In genomic region chr11:574031-574565, GRCh38 we compare ENCODE assay signal across 7 cellular contexts. TPM values are rescaled to one million over a fixed set of nuclear protein-coding genes. Genes with fewer than 3 reads are reported as not detected.
A peak's percentile ranks its signal among the peaks of the same experiment; 100 is the strongest.
DNase-seq lines count a peak whose midpoint lies in the region; ATAC-seq, FAIRE-seq and TF ChIP-seq lines count a peak whose summit lies in the region.
"Not testable (repeated sequence)": the region's sequence is repeated elsewhere in the genome, so short reads cannot be mapped to it uniquely, and the experiment has no call there.
"Had no signal": no experiment of that assay in that cellular context is flagged by ENCODE, and none has a peak within 500 bp of the region (broad histone marks: within the 10 kb centered on the region; RNA-seq: fewer than 3 reads in every experiment).

No MANE protein-coding gene starts in this region.

- not testable (repeated sequence) for FAIRE-seq in H1 (lab: Jason Lieb, UNC)

- DNase-seq in GM23248; PC-3; activated T-helper 1 cell treated with anti-CD3 and anti-CD28 coated beads, Interleukin-12 subunit alpha, Interleukin-12 subunit beta, Interleukin-2, Interleukin-4 antibody, amounts not matched to agents 30 ng/mL and 10 ng/mL and 1 ng/mL, durations not matched to agents 14 hours and 24 hours and 36 hours (ENCODE audit: low spot score); H1 (ENCODE audit: low read depth in 1 of 2, low spot score in 2 of 2); mesothelial cell of epicardium (ENCODE audit: low spot score in 2 of 2, unreplicated experiment in 2 of 2); suprapubic skin (ENCODE audit: low spot score in 2 of 2): not testable (repeated sequence)

- not testable (repeated sequence) for H3K14ac ChIP-seq in H1 (ENCODE audit: insufficient read length)

- H2BK20ac ChIP-seq in H1 (ENCODE audit: low read length) = not testable (repeated sequence)

- H3K4me1 ChIP-seq in GM23248 (ENCODE audit: insufficient read depth) (peaks cover 23% of the 10 kb centered on the region), PC-3 (ENCODE audit: insufficient read depth, low read length) (peaks cover 25% of the 10 kb centered on the region), H1 (replicated peaks in 1 of 4; ENCODE audit: control insufficient read depth in 3 of 4, insufficient read depth in 4 of 4, low read length in 3 of 4) (peaks cover 6 to 26% (median 16%) of the 10 kb centered on the region in 4 experiments), suprapubic skin (peaks cover 52% of the 10 kb centered on the region)

- not testable (repeated sequence) for H3K27ac ChIP-seq in GM23248; PC-3 (ENCODE audit: low read length); H1 (ENCODE audit: low read depth, low read length); suprapubic skin

- H3K4me1 Mint-ChIP-seq in activated T-helper 1 cell treated with anti-CD3 and anti-CD28 coated beads, Interleukin-12 subunit alpha, Interleukin-12 subunit beta, Interleukin-2, Interleukin-4 antibody, amounts not matched to agents 30 ng/mL and 10 ng/mL and 1 ng/mL, durations not matched to agents 14 hours and 24 hours and 36 hours (ENCODE audit: low read depth) = peaks cover 29% of the 10 kb centered on the region
- peaks cover 48% of the 10 kb centered on the region for H3K4me1 Mint-ChIP-seq in mesothelial cell of epicardium

- not testable (repeated sequence) for H3K36me3 ChIP-seq in GM23248 (ENCODE audit: low read depth); PC-3 (ENCODE audit: low read depth, low read length); H1 (ENCODE audit: control insufficient read depth in 2 of 4, insufficient read depth in 4 of 4, low read length in 3 of 4); suprapubic skin

- not testable (repeated sequence) for H4K91ac ChIP-seq in H1 (replicated peaks; ENCODE audit: insufficient read length, low read length)

- ATAC-seq in PC-3 = not testable (repeated sequence)

- H3K4me3 ChIP-seq in GM23248 (0 out of 2 replicates have a peak overlapping the region, but pooled peaks have one; percentile 5), PC-3 (ENCODE audit: low read length) (peak overlapping the region; percentile 97; the same call in 1 of the 2 replicates), H1 (ENCODE audit: extremely low read depth in 1 of 4, insufficient read depth in 2 of 4, low read depth in 3 of 4, low read length in 4 of 4) (peak overlapping the region in 1 of 4 experiments; percentile 72; a peak in 1 of 8 replicates), suprapubic skin (peak overlapping the region; percentile 95)

- H4K5ac ChIP-seq in H1 (ENCODE audit: insufficient read length, low read depth, low read length) = not testable (repeated sequence)

- H3K4me2 ChIP-seq in GM23248 (ENCODE audit: unreplicated experiment) (peak overlapping the region; percentile 8), PC-3 (ENCODE audit: low read length) (peak overlapping the region; percentile 99), H1 (ENCODE audit: insufficient read depth in 1 of 2, low read depth in 2 of 2, low read length in 2 of 2) (peak overlapping the region; percentile 33 to 99; a peak in 2 of 4 replicates)

- intact Hi-C loops in PC-3 (cut with micrococcal nuclease) = not testable (repeated sequence)
- intact Hi-C loops in activated T-helper 1 cell treated with anti-CD3 and anti-CD28 coated beads, Interleukin-12 subunit alpha, Interleukin-12 subunit beta, Interleukin-2, Interleukin-4 antibody, amounts not matched to agents 30 ng/mL and 10 ng/mL and 1 ng/mL, durations not matched to agents 14 hours and 24 hours and 36 hours (cut with micrococcal nuclease) = loop anchor here (2.0 kb wide), 1 partner anchor 167 kb away; no protein-coding TSS in a partner anchor

- H2AK5ac ChIP-seq in H1 (ENCODE audit: low read depth, low read length) = not testable (repeated sequence)

- TF ChIP-seq CTCF in PC-3 (conservative IDR thresholded peaks at IDR 0.05; ENCODE audit: low read depth, low read length); H1 (IDR thresholded peaks at IDR 0.05; ENCODE audit: control extremely low read depth in 1 of 3, insufficient read depth in 1 of 3, low read depth in 1 of 3, low read length in 3 of 3); mesothelial cell of epicardium (IDR thresholded peaks at IDR 0.05; ENCODE audit: unreplicated experiment); suprapubic skin (IDR thresholded peaks at IDR 0.05): not testable (repeated sequence)

- not testable (repeated sequence) for TF ChIP-seq POLR2A in H1 (IDR thresholded peaks at IDR 0.05; ENCODE audit: control extremely low read depth in 1 of 2, low read depth in 2 of 2, low read length in 2 of 2); suprapubic skin (IDR thresholded peaks at IDR 0.05)

- H3K27me3 ChIP-seq in GM23248 (replicated peaks; ENCODE audit: insufficient read depth); PC-3 (ENCODE audit: low read length); suprapubic skin: not testable (repeated sequence)
- H3K27me3 ChIP-seq in H1 (replicated peaks in 1 of 4; ENCODE audit: control insufficient read depth in 3 of 4, extremely low read depth in 1 of 4, insufficient read depth in 3 of 4, low read length in 3 of 4) = peaks cover 8 to 17% (median 14%) of the 10 kb centered on the region in 4 experiments

- H2BK120ac ChIP-seq in H1 (replicated peaks; ENCODE audit: low read depth, low read length) = not testable (repeated sequence)

- not testable (repeated sequence) for TF ChIP-seq RAD21 in H1 (IDR thresholded peaks at IDR 0.05 in 1 of 2, conservative IDR thresholded peaks at IDR 0.05 in 1 of 2; ENCODE audit: low read depth in 2 of 2, low read length in 2 of 2)

- not testable (repeated sequence) for H3K56ac ChIP-seq in H1 (replicated peaks; ENCODE audit: insufficient read length, low read depth, low read length)

- WGBS in GM23248 (ENCODE audit: low coverage in 1 of 2, low lambda C conversion rate in 2 of 2, missing lambda C conversion rate in 2 of 2), 2 experiments = 43 to 44% methylated on average over 14 of the region's 14 CpGs
- WGBS in H1 (ENCODE audit: extremely low coverage in 1 of 2, insufficient coverage in 1 of 2, insufficient read length in 1 of 2, insufficient replicate concordance in 2 of 2, low coverage in 1 of 2, low lambda C conversion rate in 2 of 2, missing lambda C conversion rate in 1 of 2), 2 experiments = 81% methylated on average over 14 of the region's 14 CpGs; no CpG with 5 or more reads in 1 of the 2 experiments
- 48% methylated on average over 14 of the region's 14 CpGs for WGBS in suprapubic skin

- H3K27me3 Mint-ChIP-seq in activated T-helper 1 cell treated with anti-CD3 and anti-CD28 coated beads, Interleukin-12 subunit alpha, Interleukin-12 subunit beta, Interleukin-2, Interleukin-4 antibody, amounts not matched to agents 30 ng/mL and 10 ng/mL and 1 ng/mL, durations not matched to agents 14 hours and 24 hours and 36 hours (ENCODE audit: insufficient read depth) = peaks cover 15% of the 10 kb centered on the region
- H3K27me3 Mint-ChIP-seq in mesothelial cell of epicardium (ENCODE audit: low read depth) = not testable (repeated sequence)

- H3K79me2 ChIP-seq in GM23248 (ENCODE audit: insufficient read depth) (peaks cover 24% of the 10 kb centered on the region), PC-3 (ENCODE audit: low read length) (peaks cover 38% of the 10 kb centered on the region), H1 (ENCODE audit: control insufficient read depth in 1 of 2, insufficient read depth in 2 of 2, low read length in 2 of 2) (peaks cover 24% of the 10 kb centered on the region in 2 experiments)

- H3K27ac Mint-ChIP-seq in activated T-helper 1 cell treated with anti-CD3 and anti-CD28 coated beads, Interleukin-12 subunit alpha, Interleukin-12 subunit beta, Interleukin-2, Interleukin-4 antibody, amounts not matched to agents 30 ng/mL and 10 ng/mL and 1 ng/mL, durations not matched to agents 14 hours and 24 hours and 36 hours = not testable (repeated sequence)
- H3K27ac Mint-ChIP-seq in mesothelial cell of epicardium = peak overlapping the region; percentile 85

- POLR2A ChIA-PET in PC-3 (lab: Charles Lee; ENCODE audit: unreplicated experiment) = not testable (repeated sequence)
- POLR2A ChIA-PET in H1 (lab: Charles Lee; ENCODE audit: partially characterized antibody) = interaction anchor here (0.8 to 2.1 kb wide), 2 partner anchors 12 to 37 kb away, joined by 3 to 11 read pairs; partner anchors contain the start of gene LRRC56

- not testable (repeated sequence) for H4K8ac ChIP-seq in H1 (ENCODE audit: extremely low read depth, insufficient read depth, low read length)

- H3K9ac ChIP-seq in GM23248; PC-3 (ENCODE audit: low read length); H1 (replicated peaks in 1 of 4; ENCODE audit: extremely low read depth in 1 of 4, low read depth in 3 of 4, low read length in 3 of 4): not testable (repeated sequence)

- not testable (repeated sequence) for H3K18ac ChIP-seq in H1 (ENCODE audit: extremely low read depth, low read length)

- peaks cover 10% of the 10 kb centered on the region for H3F3A ChIP-seq in GM23248 (ENCODE audit: insufficient read depth)
- not testable (repeated sequence) for H3F3A ChIP-seq in PC-3 (ENCODE audit: low read length, unreplicated experiment)

- H4K20me1 ChIP-seq in GM23248 (ENCODE audit: insufficient read depth) = not testable (repeated sequence)
- H4K20me1 ChIP-seq in PC-3 (ENCODE audit: low read length) (peaks cover 23% of the 10 kb centered on the region), H1 (replicated peaks in 1 of 2; ENCODE audit: control insufficient read depth in 1 of 2, insufficient read depth in 2 of 2, low read length in 2 of 2) (peaks cover 18 to 22% of the 10 kb centered on the region in 2 experiments)

- TF ChIP-seq EP300 in H1 (IDR thresholded peaks at IDR 0.05; ENCODE audit: borderline replicate concordance in 1 of 2, low read depth in 2 of 2, low read length in 2 of 2); suprapubic skin (IDR thresholded peaks at IDR 0.05): not testable (repeated sequence)

- peaks cover 15% of the 10 kb centered on the region for H3K23me2 ChIP-seq in H1 (ENCODE audit: low read depth, low read length)

- H2BK15ac ChIP-seq in H1 (ENCODE audit: low read length) = not testable (repeated sequence)

- H3K9me3 ChIP-seq in GM23248 (ENCODE audit: low read depth); PC-3 (ENCODE audit: low read length); H1 (ENCODE audit: insufficient read depth in 2 of 2, low read depth in 1 of 2, low read length in 1 of 2); suprapubic skin: not testable (repeated sequence)

- not testable (repeated sequence) for H3K23ac ChIP-seq in H1 (ENCODE audit: insufficient read length)

- not testable (repeated sequence) for H3K4ac ChIP-seq in H1 (replicated peaks; ENCODE audit: insufficient read length, low read depth, low read length)

- not testable (repeated sequence) for H3K9me3 Mint-ChIP-seq in activated T-helper 1 cell treated with anti-CD3 and anti-CD28 coated beads, Interleukin-12 subunit alpha, Interleukin-12 subunit beta, Interleukin-2, Interleukin-4 antibody, amounts not matched to agents 30 ng/mL and 10 ng/mL and 1 ng/mL, durations not matched to agents 14 hours and 24 hours and 36 hours; mesothelial cell of epicardium

- not testable (repeated sequence) for H2BK12ac ChIP-seq in H1 (ENCODE audit: low read depth, low read length)

- in situ Hi-C loops in GM23248 (cut with MboI) = not testable (repeated sequence)

- CTCF ChIA-PET in PC-3 (lab: Charles Lee) = not testable (repeated sequence)
- CTCF ChIA-PET in H1 (lab: Charles Lee; ENCODE audit: partially characterized antibody) = interaction anchor here (1.0 to 2.0 kb wide), 2 partner anchors 10 to 39 kb away, joined by 3 to 7 read pairs; no protein-coding TSS in a partner anchor

- H3K9me2 ChIP-seq in GM23248 (ENCODE audit: insufficient read depth); PC-3 (replicated peaks; ENCODE audit: low read length): not testable (repeated sequence)

- H3K79me1 ChIP-seq in H1 (ENCODE audit: low read depth, low read length) = not testable (repeated sequence)

- not testable (repeated sequence) for H3K36me3 Mint-ChIP-seq in activated T-helper 1 cell treated with anti-CD3 and anti-CD28 coated beads, Interleukin-12 subunit alpha, Interleukin-12 subunit beta, Interleukin-2, Interleukin-4 antibody, amounts not matched to agents 30 ng/mL and 10 ng/mL and 1 ng/mL, durations not matched to agents 14 hours and 24 hours and 36 hours (ENCODE audit: low read depth); mesothelial cell of epicardium

- BruUV-seq in PC-3 (replicated peaks; lab: Mats Ljungman, UMichigan) = not testable (repeated sequence)

- not testable (repeated sequence) for H2BK5ac ChIP-seq in H1 (ENCODE audit: low read depth, low read length)

- H3K4me3 Mint-ChIP-seq in activated T-helper 1 cell treated with anti-CD3 and anti-CD28 coated beads, Interleukin-12 subunit alpha, Interleukin-12 subunit beta, Interleukin-2, Interleukin-4 antibody, amounts not matched to agents 30 ng/mL and 10 ng/mL and 1 ng/mL, durations not matched to agents 14 hours and 24 hours and 36 hours = peak overlapping the region; percentile 83
- H3K4me3 Mint-ChIP-seq in mesothelial cell of epicardium = peak overlapping the region; percentile 85

- H2AFZ ChIP-seq in GM23248; PC-3 (ENCODE audit: low read length); H1 (ENCODE audit: low read length): not testable (repeated sequence)

RNA-seq across cellular contexts. Expression of gene PHRF1, which starts 2.2 kb away (rescaled TPM):
- 27.7 and 30.5 TPM in 2 replicates for total RNA-seq in GM23248 (2014; rRNA removed; shearing (Covaris generic))
- polyA plus RNA-seq in GM23248 (2016; fragmentation: Nextera tagmentation; extraction: Ambion mirVana) (10.9 and 11.0 TPM in 2 replicates), H1 (2011; rRNA removed) (13.4 and 21.8 TPM in 2 replicates)
- total RNA-seq in PC-3 (2014; rRNA removed) (41.4 and 52.4 TPM in 2 replicates), mesothelial cell of epicardium (48.2 to 51.1 TPM (median 49.7 TPM) in 3 replicates), suprapubic skin (10 to 100 TPM; 27.9 to 55.6 (median 42.0) TPM)
- total RNA-seq in activated T-helper 1 cell treated with anti-CD3 and anti-CD28 coated beads, Interleukin-12 subunit alpha, Interleukin-12 subunit beta, Interleukin-2, Interleukin-4 antibody, amounts not matched to agents 30 ng/mL and 10 ng/mL and 1 ng/mL, durations not matched to agents 14 hours and 24 hours and 36 hours = 58.6 and 59.8 TPM in 2 replicates
- total RNA-seq in H1 (2021; fragmentation: NEBNext Ultra II Directional; extraction: Animal tissue kit (Norgen Biotek cat#: 25700)) = 37.3 and 39.8 TPM in 2 replicates
- polyA plus RNA-seq in H1 (2011; cell fraction: cytosol; rRNA removed) = 17.3 TPM
- 39.7 TPM for polyA plus RNA-seq in H1 (2011; cell fraction: nucleus; rRNA removed)
- 17.5 to 25.1 TPM (median 24.0 TPM) in 4 replicates for polyA plus RNA-seq in H1 (2012, experiment 1 of 2)
- polyA plus RNA-seq in H1 (2012, experiment 2 of 2) = 14.8 TPM
- 18.2 TPM for polyA plus RNA-seq in H1 (2013, experiment 1 of 2)
- polyA plus RNA-seq in H1 (2013, experiment 2 of 2) = 17.0 TPM
- 11.6 and 15.0 TPM in 2 replicates for polyA minus RNA-seq in H1 (2011; rRNA and poly(A)+ RNA removed)
- 19.2 TPM for polyA minus RNA-seq in H1 (2011; cell fraction: cytosol; rRNA and poly(A)+ RNA removed)
- polyA minus RNA-seq in H1 (2011; cell fraction: nucleus; rRNA and poly(A)+ RNA removed) = 29.8 TPM

RNA-seq across cellular contexts. Expression of gene RASSF7, which starts 13.3 kb away (rescaled TPM):
- 18.8 and 19.3 TPM in 2 replicates for total RNA-seq in GM23248 (2014; rRNA removed; shearing (Covaris generic))
- polyA plus RNA-seq in GM23248 (2016; fragmentation: Nextera tagmentation; extraction: Ambion mirVana) = 10.6 and 11.9 TPM in 2 replicates
- 58.6 and 79.7 TPM in 2 replicates for total RNA-seq in PC-3 (2014; rRNA removed)
- 15.9 and 19.8 TPM in 2 replicates for total RNA-seq in activated T-helper 1 cell treated with anti-CD3 and anti-CD28 coated beads, Interleukin-12 subunit alpha, Interleukin-12 subunit beta, Interleukin-2, Interleukin-4 antibody, amounts not matched to agents 30 ng/mL and 10 ng/mL and 1 ng/mL, durations not matched to agents 14 hours and 24 hours and 36 hours
- total RNA-seq in H1 (2021; fragmentation: NEBNext Ultra II Directional; extraction: Animal tissue kit (Norgen Biotek cat#: 25700)) = 20.6 and 22.3 TPM in 2 replicates
- polyA plus RNA-seq in H1 (2011; rRNA removed) = 43.9 and 60.6 TPM in 2 replicates
- polyA plus RNA-seq in H1 (2011; cell fraction: cytosol; rRNA removed) = 52.5 TPM
- polyA plus RNA-seq in H1 (2011; cell fraction: nucleus; rRNA removed) = 130 TPM
- polyA plus RNA-seq in H1 (2012, experiment 1 of 2) = 13.9 to 27.0 TPM (median 25.1 TPM) in 4 replicates
- 16.0 TPM for polyA plus RNA-seq in H1 (2012, experiment 2 of 2)
- 16.2 TPM for polyA plus RNA-seq in H1 (2013, experiment 1 of 2)
- 15.3 TPM for polyA plus RNA-seq in H1 (2013, experiment 2 of 2)
- 4.3 and 7.4 TPM in 2 replicates for polyA minus RNA-seq in H1 (2011; rRNA and poly(A)+ RNA removed)
- polyA minus RNA-seq in H1 (2011; cell fraction: cytosol; rRNA and poly(A)+ RNA removed) = 14.5 TPM
- 19.7 TPM for polyA minus RNA-seq in H1 (2011; cell fraction: nucleus; rRNA and poly(A)+ RNA removed)
- total RNA-seq in mesothelial cell of epicardium = 29.3 to 32.3 TPM (median 32.1 TPM) in 3 replicates
- total RNA-seq in suprapubic skin = 100 to 1,000 TPM in 1 of 4 donors, 10 to 100 TPM in 3; 82.6 to 113 (median 87.0) TPM

RNA-seq across cellular contexts. Expression of gene LMNTD2, which starts 13.6 kb away (rescaled TPM):
- 0.22 and 2.3 TPM in 2 replicates for total RNA-seq in GM23248 (2014; rRNA removed; shearing (Covaris generic))
- polyA plus RNA-seq in GM23248 (2016; fragmentation: Nextera tagmentation; extraction: Ambion mirVana) = 0.35 and 0.36 TPM in 2 replicates
- total RNA-seq in PC-3 (2014; rRNA removed) = 1.4 and 2.4 TPM in 2 replicates
- 0.47 and 0.64 TPM in 2 replicates for total RNA-seq in activated T-helper 1 cell treated with anti-CD3 and anti-CD28 coated beads, Interleukin-12 subunit alpha, Interleukin-12 subunit beta, Interleukin-2, Interleukin-4 antibody, amounts not matched to agents 30 ng/mL and 10 ng/mL and 1 ng/mL, durations not matched to agents 14 hours and 24 hours and 36 hours
- 2.6 and 3.1 TPM in 2 replicates for total RNA-seq in H1 (2021; fragmentation: NEBNext Ultra II Directional; extraction: Animal tissue kit (Norgen Biotek cat#: 25700))
- 1.6 and 3.6 TPM in 2 replicates for polyA plus RNA-seq in H1 (2011; rRNA removed)
- 1.8 TPM for polyA plus RNA-seq in H1 (2011; cell fraction: cytosol; rRNA removed)
- 18.4 TPM for polyA plus RNA-seq in H1 (2011; cell fraction: nucleus; rRNA removed)
- polyA plus RNA-seq in H1 (2012, experiment 1 of 2) = 1.6 to 3.8 TPM (median 2.2 TPM) in 4 replicates
- 1.0 TPM for polyA plus RNA-seq in H1 (2012, experiment 2 of 2)
- 1.7 TPM for polyA plus RNA-seq in H1 (2013, experiment 1 of 2)
- 1.7 TPM for polyA plus RNA-seq in H1 (2013, experiment 2 of 2)
- polyA minus RNA-seq in H1 (2011; rRNA and poly(A)+ RNA removed) = 0.29 and 0.38 TPM in 2 replicates
- 1.0 TPM for polyA minus RNA-seq in H1 (2011; cell fraction: cytosol; rRNA and poly(A)+ RNA removed)
- polyA minus RNA-seq in H1 (2011; cell fraction: nucleus; rRNA and poly(A)+ RNA removed) = 3.9 TPM
- total RNA-seq in mesothelial cell of epicardium = 16.5 to 17.4 TPM (median 16.6 TPM) in 3 replicates
- 10 to 100 TPM in 1 of 4 donors, 1 to 10 TPM in 3; 6.3 to 17.8 (median 8.7) TPM for total RNA-seq in suprapubic skin
- total RNA-seq: frontal cortex had no signal

RNA-seq across cellular contexts. Expression of gene LRRC56, which starts 36.8 kb away (rescaled TPM):
- 1.3 TPM in 1 of 2 replicates, not detected in the other for total RNA-seq in GM23248 (2014; rRNA removed; shearing (Covaris generic))
- polyA plus RNA-seq in GM23248 (2016; fragmentation: Nextera tagmentation; extraction: Ambion mirVana) = 0.72 and 0.86 TPM in 2 replicates
- total RNA-seq in PC-3 (2014; rRNA removed) = 1.0 and 1.5 TPM in 2 replicates
- 1.8 and 2.2 TPM in 2 replicates for total RNA-seq in activated T-helper 1 cell treated with anti-CD3 and anti-CD28 coated beads, Interleukin-12 subunit alpha, Interleukin-12 subunit beta, Interleukin-2, Interleukin-4 antibody, amounts not matched to agents 30 ng/mL and 10 ng/mL and 1 ng/mL, durations not matched to agents 14 hours and 24 hours and 36 hours
- total RNA-seq in H1 (2021; fragmentation: NEBNext Ultra II Directional; extraction: Animal tissue kit (Norgen Biotek cat#: 25700)) = 1.9 and 2.1 TPM in 2 replicates
- 0.94 and 1.6 TPM in 2 replicates for polyA plus RNA-seq in H1 (2011; rRNA removed)
- 1.9 TPM for polyA plus RNA-seq in H1 (2011; cell fraction: cytosol; rRNA removed)
- polyA plus RNA-seq in H1 (2011; cell fraction: nucleus; rRNA removed) = 8.4 TPM
- polyA plus RNA-seq in H1 (2012, experiment 1 of 2) = 1.2 to 1.8 TPM (median 1.6 TPM) in 4 replicates
- 0.70 TPM for polyA plus RNA-seq in H1 (2012, experiment 2 of 2)
- polyA plus RNA-seq in H1 (2013, experiment 1 of 2) = 0.71 TPM
- 0.75 TPM for polyA plus RNA-seq in H1 (2013, experiment 2 of 2)
- polyA minus RNA-seq in H1 (2011; rRNA and poly(A)+ RNA removed) = 0.68 and 0.88 TPM in 2 replicates
- 0.88 TPM for polyA minus RNA-seq in H1 (2011; cell fraction: cytosol; rRNA and poly(A)+ RNA removed)
- polyA minus RNA-seq in H1 (2011; cell fraction: nucleus; rRNA and poly(A)+ RNA removed) = 2.4 TPM
- total RNA-seq in mesothelial cell of epicardium = 3.0 to 3.4 TPM (median 3.2 TPM) in 3 replicates
- 1 to 10 TPM; 1.7 to 2.4 (median 2.1) TPM for total RNA-seq in suprapubic skin

RNA-seq across cellular contexts. Expression of gene HRAS, which starts 38.7 kb away (rescaled TPM):
- 62.1 and 83.7 TPM in 2 replicates for total RNA-seq in GM23248 (2014; rRNA removed; shearing (Covaris generic))
- polyA plus RNA-seq in GM23248 (2016; fragmentation: Nextera tagmentation; extraction: Ambion mirVana) (76.9 and 85.3 TPM in 2 replicates), H1 (2011; rRNA removed) (44.3 and 63.4 TPM in 2 replicates)
- total RNA-seq in PC-3 (2014; rRNA removed) (128 and 167 TPM in 2 replicates), mesothelial cell of epicardium (35.1 to 41.5 TPM (median 39.3 TPM) in 3 replicates), suprapubic skin (100 to 1,000 TPM in 2 of 4 donors, 10 to 100 TPM in 2; 82.9 to 131 (median 96.2) TPM)
- total RNA-seq in activated T-helper 1 cell treated with anti-CD3 and anti-CD28 coated beads, Interleukin-12 subunit alpha, Interleukin-12 subunit beta, Interleukin-2, Interleukin-4 antibody, amounts not matched to agents 30 ng/mL and 10 ng/mL and 1 ng/mL, durations not matched to agents 14 hours and 24 hours and 36 hours = 76.6 and 88.7 TPM in 2 replicates
- total RNA-seq in H1 (2021; fragmentation: NEBNext Ultra II Directional; extraction: Animal tissue kit (Norgen Biotek cat#: 25700)) = 54.7 and 60.9 TPM in 2 replicates
- 47.4 TPM for polyA plus RNA-seq in H1 (2011; cell fraction: cytosol; rRNA removed)
- 117 TPM for polyA plus RNA-seq in H1 (2011; cell fraction: nucleus; rRNA removed)
- polyA plus RNA-seq in H1 (2012, experiment 1 of 2) = 63.6 to 78.2 TPM (median 69.2 TPM) in 4 replicates
- polyA plus RNA-seq in H1 (2012, experiment 2 of 2) = 56.3 TPM
- polyA plus RNA-seq in H1 (2013, experiment 1 of 2) = 25.7 TPM
- 26.0 TPM for polyA plus RNA-seq in H1 (2013, experiment 2 of 2)
- polyA minus RNA-seq in H1 (2011; rRNA and poly(A)+ RNA removed) = 28.2 and 33.1 TPM in 2 replicates
- polyA minus RNA-seq in H1 (2011; cell fraction: cytosol; rRNA and poly(A)+ RNA removed) = 22.0 TPM
- polyA minus RNA-seq in H1 (2011; cell fraction: nucleus; rRNA and poly(A)+ RNA removed) = 21.5 TPM

Comparison
In these comparisons a context has a peak if more than half of its experiments do, and no peak if none do; other contexts are left out.
1. H3K4me2 ChIP-seq: peak in every context shown above with its lines; median percentile 99 in PC-3; 66 in H1; 8 in GM23248.